Comparison of ENCODE assay signal across 17 cellular contexts in the genomic region with DNA sequence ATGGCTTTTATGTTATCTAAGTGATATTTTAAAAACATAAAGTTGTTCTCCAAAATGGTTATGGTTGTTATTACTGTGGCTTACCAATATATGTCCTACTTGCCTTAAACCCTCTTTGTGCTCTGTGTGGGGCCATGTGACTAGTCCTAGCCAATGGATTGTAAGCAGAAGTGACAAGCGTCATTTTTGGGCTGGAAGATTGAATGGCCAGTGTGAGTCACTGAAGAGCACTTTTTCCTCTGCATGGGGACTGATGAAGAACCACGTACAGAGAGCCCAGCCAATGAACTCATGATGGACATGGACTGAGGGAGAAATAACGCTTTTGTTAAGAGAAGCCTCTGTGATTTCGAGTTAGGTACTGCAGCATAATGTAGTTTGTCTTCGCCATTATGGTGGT.
DNase-seq lines count a peak whose midpoint lies in the region; ATAC-seq, FAIRE-seq and TF ChIP-seq lines count a peak whose summit lies in the region.
"Had no signal": no experiment of that assay in that cellular context is flagged by ENCODE, and none has a peak within 500 bp of the region (broad histone marks: within the 10 kb centered on the region; RNA-seq: fewer than 3 reads in every experiment).

No MANE protein-coding gene starts in this region.

- no peak for TF ChIP-seq EP300 in A549 (IDR thresholded peaks at IDR 0.05)

- in situ Hi-C loops in SK-MEL-5 (cut with HindIII; ENCODE audit: low pct_unique_long_range_greater_than_20kb, low sequenced_read_pairs), result no loop called here

- peak in 1 of 2 experiments; percentile 27 for DNase-seq in A549 (ENCODE audit: low read depth in 1 of 2, low spot score in 1 of 2)
- DNase-seq in H7, result peak; percentile 4
- peak; percentile 26 for DNase-seq in NAMALWA (ENCODE audit: low spot score)
- peak; percentile 41 for DNase-seq in SK-MEL-5 (ENCODE audit: low read depth, low spot score)
- no peak for DNase-seq in right cardiac atrium
- no peak for DNase-seq in SW 1271 (lab: John Stamatoyannopoulos, UW)
- DNase-seq in HPDE6-E6E7 (ENCODE audit: extremely low spot score), result no peak
- DNase-seq: DMS79, HFFc6, NCI-H1048, NCI-H1436, NCI-H187 treated with DMSO at 0.1 percent for 48 hours, NCI-H2107, Right ventricle myocardium superior had no signal

- no peak overlapping the region for H3K4me2 ChIP-seq in A549

- H3K27me3 ChIP-seq in H7 (ENCODE audit: control insufficient read depth, insufficient read depth, low read length) (no peaks in the 10 kb centered on the region), right cardiac atrium (ENCODE audit: control insufficient read depth, insufficient read depth) (no peaks in the 10 kb centered on the region)

- POLR2A ChIA-PET in A549 (lab: Yijun Ruan, JAX), result no interaction called here

- no peak overlapping the region for H3K4me3 ChIP-seq in A549
- no peak overlapping the region for H3K4me3 ChIP-seq in H7 (ENCODE audit: insufficient read depth, low read depth, low read length)
- no peak overlapping the region for H3K4me3 ChIP-seq in right cardiac atrium (ENCODE audit: low read length)
- H3K4me3 ChIP-seq: GM12878, SK-N-MC had no signal

- TF ChIP-seq RAD21 in A549 (conservative IDR thresholded peaks at IDR 0.05 in 1 of 2, IDR thresholded peaks at IDR 0.05 in 1 of 2), result no peak

- no peak for TF ChIP-seq POLR2A in A549 (IDR thresholded peaks at IDR 0.05; ENCODE audit: low read length)

- CTCF ChIA-PET in A549 (lab: Yijun Ruan, JAX), result no interaction called here

- no peak for FAIRE-seq in A549 (lab: Jason Lieb, UNC)
- FAIRE-seq: GM12878 had no signal

- H3K9me3 ChIP-seq in A549 (no peaks in the 10 kb centered on the region), right cardiac atrium (ENCODE audit: control insufficient read depth, low read length) (no peaks in the 10 kb centered on the region)

- 3% methylated on average over 5 of the region's 5 CpGs for whole genome bisulfite sequencing in A549 (ENCODE audit: missing lambda C conversion rate)
- 70% methylated on average over 5 of the region's 5 CpGs for WGBS in right cardiac atrium

- TF ChIP-seq CTCF in A549 (IDR thresholded peaks at IDR 0.05), result no peak

- H3K27ac ChIP-seq in A549 (no peak overlapping the region), right cardiac atrium (ENCODE audit: low read length) (no peak overlapping the region)
- H3K27ac ChIP-seq: SK-N-MC had no signal

- no peaks in the 10 kb centered on the region for H3K4me1 ChIP-seq in A549
- no peaks in the 10 kb centered on the region for H3K4me1 ChIP-seq in right cardiac atrium (ENCODE audit: control insufficient read depth, insufficient read depth, low read length)

- H3K36me3 ChIP-seq in H7 (replicated peaks; ENCODE audit: control insufficient read depth, insufficient read depth, low read length), result no peaks in the 10 kb centered on the region

- intact Hi-C loops in right cardiac atrium (cut with DNase I), result no loop called here

- ATAC-seq in A549 (peak; percentile 47 to 55; a peak in 3 of 6 replicates), GM19452 (IDR thresholded peaks at IDR 0.05; ENCODE audit: unreplicated experiment) (no peak), right cardiac atrium (no peak)
- ATAC-seq: GM12878 had no signal

TF ChIP-seq in A549, 52 proteins besides CTCF, POLR2A, EP300 and RAD21:
- no peak for TF ChIP-seq HOXB5 (CRISPR knock-in tag; IDR thresholded peaks at IDR 0.05)
- TF ChIP-seq, protein P1, sequence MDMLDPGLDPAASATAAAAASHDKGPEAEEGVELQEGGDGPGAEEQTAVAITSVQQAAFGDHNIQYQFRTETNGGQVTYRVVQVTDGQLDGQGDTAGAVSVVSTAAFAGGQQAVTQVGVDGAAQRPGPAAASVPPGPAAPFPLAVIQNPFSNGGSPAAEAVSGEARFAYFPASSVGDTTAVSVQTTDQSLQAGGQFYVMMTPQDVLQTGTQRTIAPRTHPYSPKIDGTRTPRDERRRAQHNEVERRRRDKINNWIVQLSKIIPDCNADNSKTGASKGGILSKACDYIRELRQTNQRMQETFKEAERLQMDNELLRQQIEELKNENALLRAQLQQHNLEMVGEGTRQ (IDR thresholded peaks at IDR 0.05), result peak; percentile 39; the same call in 1 of the 2 replicates
- TF ChIP-seq, protein P2, sequence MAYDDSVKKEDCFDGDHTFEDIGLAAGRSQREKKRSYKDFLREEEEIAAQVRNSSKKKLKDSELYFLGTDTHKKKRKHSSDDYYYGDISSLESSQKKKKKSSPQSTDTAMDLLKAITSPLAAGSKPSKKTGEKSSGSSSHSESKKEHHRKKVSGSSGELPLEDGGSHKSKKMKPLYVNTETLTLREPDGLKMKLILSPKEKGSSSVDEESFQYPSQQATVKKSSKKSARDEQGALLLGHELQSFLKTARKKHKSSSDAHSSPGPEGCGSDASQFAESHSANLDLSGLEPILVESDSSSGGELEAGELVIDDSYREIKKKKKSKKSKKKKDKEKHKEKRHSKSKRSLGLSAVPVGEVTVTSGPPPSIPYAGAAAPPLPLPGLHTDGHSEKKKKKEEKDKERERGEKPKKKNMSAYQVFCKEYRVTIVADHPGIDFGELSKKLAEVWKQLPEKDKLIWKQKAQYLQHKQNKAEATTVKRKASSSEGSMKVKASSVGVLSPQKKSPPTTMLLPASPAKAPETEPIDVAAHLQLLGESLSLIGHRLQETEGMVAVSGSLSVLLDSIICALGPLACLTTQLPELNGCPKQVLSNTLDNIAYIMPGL (CRISPR knock-in tag; IDR thresholded peaks at IDR 0.05; ENCODE audit: borderline replicate concordance), result no peak

Comparison
In these comparisons a context has a peak if more than half of its experiments do, and no peak if none do; other contexts are left out.
1. ATAC-seq: peak in A549 (2 of 2); none in GM19452 (single experiment) and right cardiac atrium (0 of 2).
2. DNase-seq: peak in H7 (single experiment), NAMALWA (single experiment) and SK-MEL-5 (single experiment); none in right cardiac atrium (0 of 3), SW 1271 (0 of 2) and HPDE6-E6E7 (single experiment).